In the genomic region with DNA sequence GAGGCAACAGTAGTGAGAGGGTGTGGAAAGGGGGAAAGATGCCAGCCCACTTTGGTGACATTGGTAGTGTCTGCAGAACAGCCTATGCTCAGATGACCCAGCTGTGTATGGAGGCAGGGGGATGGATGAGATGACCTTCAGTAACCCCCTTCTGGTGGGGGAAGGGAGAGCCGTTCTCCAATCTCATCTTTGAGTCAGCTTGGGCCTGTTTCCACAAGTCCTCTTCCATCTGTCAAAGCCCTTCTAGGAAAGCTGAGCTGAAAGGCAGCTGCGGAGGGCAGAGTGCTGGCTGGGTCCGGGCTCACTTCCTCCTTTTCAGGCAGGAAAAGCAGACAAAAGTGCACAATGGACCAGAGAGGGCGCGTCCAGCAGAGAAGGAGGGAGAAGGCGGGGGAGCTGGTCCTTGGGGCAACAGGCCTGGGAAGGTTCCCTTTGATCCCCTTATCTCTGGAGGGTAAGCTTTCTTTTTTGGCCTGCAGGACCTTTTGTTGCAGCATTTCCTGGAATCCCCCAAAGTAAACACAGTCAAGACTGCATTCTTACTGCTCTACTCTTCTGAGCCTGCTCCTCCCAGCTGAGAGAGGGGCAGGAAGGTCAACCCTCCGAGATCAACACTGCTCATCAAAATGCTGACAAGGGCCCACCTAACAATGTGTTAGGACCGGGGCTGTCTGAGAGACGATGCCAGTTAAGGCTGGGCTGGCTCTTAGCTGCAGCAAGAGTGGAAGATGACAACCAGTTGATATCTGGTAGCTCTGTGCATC, we compare ENCODE assay signal across 7 cellular contexts. TPM values are rescaled to one million over a fixed set of nuclear protein-coding genes. Genes with fewer than 3 reads are reported as not detected.
DNase-seq lines count a peak whose midpoint lies in the region; ATAC-seq and TF ChIP-seq lines count a peak whose summit lies in the region.

No MANE protein-coding gene starts in this region.

- H3K36me3 Mint-ChIP-seq in stimulated activated memory B cell treated with anti-CD40 and anti-IgM and Interleukin-4, amounts not matched to agents 10 μg/mL and 1 μg/mL and 100 μg/mL, for 72 hours = no peaks in the 10 kb centered on the region
- no peaks in the 10 kb centered on the region for H3K36me3 Mint-ChIP-seq in activated naive CD4-positive, alpha-beta T cell treated with anti-CD3 and anti-CD28 coated beads for 36 hours (ENCODE audit: low read depth)

- no peaks in the 10 kb centered on the region for H3K9me3 Mint-ChIP-seq in stimulated activated memory B cell treated with anti-CD40 and anti-IgM and Interleukin-4, amounts not matched to agents 10 μg/mL and 1 μg/mL and 100 μg/mL, for 72 hours
- H3K9me3 Mint-ChIP-seq in activated naive CD4-positive, alpha-beta T cell treated with anti-CD3 and anti-CD28 coated beads for 36 hours = no peaks in the 10 kb centered on the region

- H3K27ac Mint-ChIP-seq in stimulated activated memory B cell treated with anti-CD40 and anti-IgM and Interleukin-4, amounts not matched to agents 10 μg/mL and 1 μg/mL and 100 μg/mL, for 72 hours = no peak overlapping the region
- no peak overlapping the region for H3K27ac Mint-ChIP-seq in activated naive CD4-positive, alpha-beta T cell treated with anti-CD3 and anti-CD28 coated beads for 36 hours

- peaks cover 69% of the 10 kb centered on the region for H3K27me3 Mint-ChIP-seq in stimulated activated memory B cell treated with anti-CD40 and anti-IgM and Interleukin-4, amounts not matched to agents 10 μg/mL and 1 μg/mL and 100 μg/mL, for 72 hours
- peaks cover 44% of the 10 kb centered on the region for H3K27me3 Mint-ChIP-seq in activated naive CD4-positive, alpha-beta T cell treated with anti-CD3 and anti-CD28 coated beads for 36 hours (ENCODE audit: low read depth)

- 36% methylated on average over 9 of the region's 9 CpGs for WGBS in thymus

- ATAC-seq in stimulated activated memory B cell treated with anti-CD40 and anti-IgM and Interleukin-4, amounts not matched to agents 10 μg/mL and 1 μg/mL and 100 μg/mL, for 72 hours = no peak
- no peak for ATAC-seq in GM19455 (IDR thresholded peaks at IDR 0.05; ENCODE audit: unreplicated experiment)

- H3K4me1 ChIP-seq in ascending aorta (peaks cover 0 to 12% of the 10 kb centered on the region in 2 donors), thymus (ENCODE audit: control insufficient read depth, insufficient read depth, low read length) (no peaks in the 10 kb centered on the region)

- H3K9me3 ChIP-seq in ascending aorta (no peaks in the 10 kb centered on the region), thymus (ENCODE audit: control insufficient read depth) (no peaks in the 10 kb centered on the region)

- no peak overlapping the region for H3K4me3 Mint-ChIP-seq in stimulated activated memory B cell treated with anti-CD40 and anti-IgM and Interleukin-4, amounts not matched to agents 10 μg/mL and 1 μg/mL and 100 μg/mL, for 72 hours
- no peak overlapping the region for H3K4me3 Mint-ChIP-seq in activated naive CD4-positive, alpha-beta T cell treated with anti-CD3 and anti-CD28 coated beads for 36 hours

- DNase-seq in LHCN-M2 (ENCODE audit: low read depth) = peak; percentile 75
- peak in 1 of 2 donors; percentile 70 for DNase-seq in ascending aorta (ENCODE audit: low spot score in 2 of 2)
- no peak for DNase-seq in activated naive CD4-positive, alpha-beta T cell treated with anti-CD3 and anti-CD28 coated beads for 36 hours

- CTCF ChIA-PET in activated naive CD4-positive, alpha-beta T cell treated with anti-CD3 and anti-CD28 coated beads for 36 hours (lab: Charles Lee) = interaction anchor here (0.6 to 1.2 kb wide), 2 partner anchors 15 to 29 kb away, joined by 3 to 4 read pairs; partner anchors contain the start of gene ZNF503

- TF ChIP-seq CTCF in ascending aorta (IDR thresholded peaks at IDR 0.05) = no peak

- intact Hi-C loops in ascending aorta (cut with DNase I) = loop anchor here (5.0 kb wide), 1 partner anchor 192 kb away; no protein-coding TSS in a partner anchor
- intact Hi-C loops in activated naive CD4-positive, alpha-beta T cell treated with anti-CD3 and anti-CD28 coated beads for 36 hours (cut with micrococcal nuclease) = no loop called here

- H3K4me1 Mint-ChIP-seq in stimulated activated memory B cell treated with anti-CD40 and anti-IgM and Interleukin-4, amounts not matched to agents 10 μg/mL and 1 μg/mL and 100 μg/mL, for 72 hours = peaks cover 6% of the 10 kb centered on the region
- H3K4me1 Mint-ChIP-seq in activated naive CD4-positive, alpha-beta T cell treated with anti-CD3 and anti-CD28 coated beads for 36 hours (ENCODE audit: low read depth) = peaks cover 5% of the 10 kb centered on the region

- H3K27me3 ChIP-seq in ascending aorta = no peaks in the 10 kb centered on the region
- peaks cover 4% of the 10 kb centered on the region for H3K27me3 ChIP-seq in layer of hippocampus (ENCODE audit: control insufficient read depth, insufficient read depth, low read length)
- H3K27me3 ChIP-seq in thymus (ENCODE audit: control insufficient read depth, insufficient read depth) = peaks cover 36% of the 10 kb centered on the region

- H3K4me3 ChIP-seq in ascending aorta (peak overlapping the region; percentile 78 to 85), thymus (ENCODE audit: low read length) (no peak overlapping the region)

- H3K36me3 ChIP-seq in ascending aorta (no peaks in the 10 kb centered on the region), thymus (ENCODE audit: control insufficient read depth, insufficient read depth) (no peaks in the 10 kb centered on the region)

- H3K27ac ChIP-seq in ascending aorta (peak overlapping the region; percentile 39 to 42), layer of hippocampus (ENCODE audit: low read depth, low read length) (peak overlapping the region; percentile 15), thymus (ENCODE audit: low read depth) (peak overlapping the region; percentile 53)

RNA-seq across cellular contexts. Expression of gene LRMDA, which starts 1.2 kb away (rescaled TPM):
- total RNA-seq in LHCN-M2 (2014; rRNA removed) (not detected in 2 replicates), ascending aorta (0.96 TPM)
- polyA plus RNA-seq in LHCN-M2 (2012) = 0.22 TPM
- polyA plus RNA-seq in thymus = 4.6 TPM
- not detected for total RNA-seq in activated naive CD4-positive, alpha-beta T cell treated with anti-CD3 and anti-CD28 coated beads for 36 hours

RNA-seq across cellular contexts. Expression of gene ZNF503, which starts 28.6 kb away (rescaled TPM):
- total RNA-seq in LHCN-M2 (2014; rRNA removed) = 3.8 and 4.1 TPM in 2 replicates
- polyA plus RNA-seq in LHCN-M2 (2012) = 3.5 TPM
- total RNA-seq in ascending aorta = 28.8 TPM
- 7.7 TPM for polyA plus RNA-seq in thymus
- total RNA-seq in activated naive CD4-positive, alpha-beta T cell treated with anti-CD3 and anti-CD28 coated beads for 36 hours = under 1 TPM; 0.07 to 0.21 TPM
